ENCODE assay signal across 1 cellular context in the genomic region with DNA sequence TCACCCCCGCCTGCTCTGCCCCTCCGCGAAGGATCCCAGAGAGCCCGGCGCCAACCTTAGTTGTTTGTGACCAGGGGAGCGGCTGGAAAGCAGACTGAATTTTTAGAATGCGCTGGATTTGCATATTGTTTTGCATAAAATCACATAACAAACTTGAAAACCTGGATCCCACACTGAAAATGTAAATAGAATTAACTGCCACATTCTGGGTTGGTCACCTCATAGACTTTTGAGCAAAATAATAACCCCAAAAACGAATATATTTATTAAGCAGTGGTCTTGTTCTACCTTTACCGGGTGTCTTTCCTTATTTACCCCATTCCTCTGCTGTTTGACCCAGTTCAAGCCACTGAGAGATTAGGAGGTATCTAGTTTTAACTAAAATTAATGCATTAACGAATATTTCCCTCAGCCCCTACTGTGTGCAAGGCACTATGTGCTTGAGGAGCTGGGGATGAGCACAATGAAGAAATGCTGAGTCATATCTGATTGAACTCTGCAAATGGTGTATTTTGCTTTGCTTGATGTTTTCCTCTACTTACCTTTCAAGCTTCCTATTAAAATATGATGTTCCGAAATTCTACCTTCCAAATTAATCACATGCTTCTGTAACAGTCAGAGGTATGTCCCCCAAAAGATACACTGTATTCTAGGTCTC.
TF ChIP-seq lines count a peak whose summit lies in the region.

No MANE protein-coding gene starts in this region.

TF ChIP-seq in K562, 482 proteins besides CTCF, POLR2A, EP300 and RAD21 (continued from another document and continues in another):
- TF ChIP-seq, protein P1, sequence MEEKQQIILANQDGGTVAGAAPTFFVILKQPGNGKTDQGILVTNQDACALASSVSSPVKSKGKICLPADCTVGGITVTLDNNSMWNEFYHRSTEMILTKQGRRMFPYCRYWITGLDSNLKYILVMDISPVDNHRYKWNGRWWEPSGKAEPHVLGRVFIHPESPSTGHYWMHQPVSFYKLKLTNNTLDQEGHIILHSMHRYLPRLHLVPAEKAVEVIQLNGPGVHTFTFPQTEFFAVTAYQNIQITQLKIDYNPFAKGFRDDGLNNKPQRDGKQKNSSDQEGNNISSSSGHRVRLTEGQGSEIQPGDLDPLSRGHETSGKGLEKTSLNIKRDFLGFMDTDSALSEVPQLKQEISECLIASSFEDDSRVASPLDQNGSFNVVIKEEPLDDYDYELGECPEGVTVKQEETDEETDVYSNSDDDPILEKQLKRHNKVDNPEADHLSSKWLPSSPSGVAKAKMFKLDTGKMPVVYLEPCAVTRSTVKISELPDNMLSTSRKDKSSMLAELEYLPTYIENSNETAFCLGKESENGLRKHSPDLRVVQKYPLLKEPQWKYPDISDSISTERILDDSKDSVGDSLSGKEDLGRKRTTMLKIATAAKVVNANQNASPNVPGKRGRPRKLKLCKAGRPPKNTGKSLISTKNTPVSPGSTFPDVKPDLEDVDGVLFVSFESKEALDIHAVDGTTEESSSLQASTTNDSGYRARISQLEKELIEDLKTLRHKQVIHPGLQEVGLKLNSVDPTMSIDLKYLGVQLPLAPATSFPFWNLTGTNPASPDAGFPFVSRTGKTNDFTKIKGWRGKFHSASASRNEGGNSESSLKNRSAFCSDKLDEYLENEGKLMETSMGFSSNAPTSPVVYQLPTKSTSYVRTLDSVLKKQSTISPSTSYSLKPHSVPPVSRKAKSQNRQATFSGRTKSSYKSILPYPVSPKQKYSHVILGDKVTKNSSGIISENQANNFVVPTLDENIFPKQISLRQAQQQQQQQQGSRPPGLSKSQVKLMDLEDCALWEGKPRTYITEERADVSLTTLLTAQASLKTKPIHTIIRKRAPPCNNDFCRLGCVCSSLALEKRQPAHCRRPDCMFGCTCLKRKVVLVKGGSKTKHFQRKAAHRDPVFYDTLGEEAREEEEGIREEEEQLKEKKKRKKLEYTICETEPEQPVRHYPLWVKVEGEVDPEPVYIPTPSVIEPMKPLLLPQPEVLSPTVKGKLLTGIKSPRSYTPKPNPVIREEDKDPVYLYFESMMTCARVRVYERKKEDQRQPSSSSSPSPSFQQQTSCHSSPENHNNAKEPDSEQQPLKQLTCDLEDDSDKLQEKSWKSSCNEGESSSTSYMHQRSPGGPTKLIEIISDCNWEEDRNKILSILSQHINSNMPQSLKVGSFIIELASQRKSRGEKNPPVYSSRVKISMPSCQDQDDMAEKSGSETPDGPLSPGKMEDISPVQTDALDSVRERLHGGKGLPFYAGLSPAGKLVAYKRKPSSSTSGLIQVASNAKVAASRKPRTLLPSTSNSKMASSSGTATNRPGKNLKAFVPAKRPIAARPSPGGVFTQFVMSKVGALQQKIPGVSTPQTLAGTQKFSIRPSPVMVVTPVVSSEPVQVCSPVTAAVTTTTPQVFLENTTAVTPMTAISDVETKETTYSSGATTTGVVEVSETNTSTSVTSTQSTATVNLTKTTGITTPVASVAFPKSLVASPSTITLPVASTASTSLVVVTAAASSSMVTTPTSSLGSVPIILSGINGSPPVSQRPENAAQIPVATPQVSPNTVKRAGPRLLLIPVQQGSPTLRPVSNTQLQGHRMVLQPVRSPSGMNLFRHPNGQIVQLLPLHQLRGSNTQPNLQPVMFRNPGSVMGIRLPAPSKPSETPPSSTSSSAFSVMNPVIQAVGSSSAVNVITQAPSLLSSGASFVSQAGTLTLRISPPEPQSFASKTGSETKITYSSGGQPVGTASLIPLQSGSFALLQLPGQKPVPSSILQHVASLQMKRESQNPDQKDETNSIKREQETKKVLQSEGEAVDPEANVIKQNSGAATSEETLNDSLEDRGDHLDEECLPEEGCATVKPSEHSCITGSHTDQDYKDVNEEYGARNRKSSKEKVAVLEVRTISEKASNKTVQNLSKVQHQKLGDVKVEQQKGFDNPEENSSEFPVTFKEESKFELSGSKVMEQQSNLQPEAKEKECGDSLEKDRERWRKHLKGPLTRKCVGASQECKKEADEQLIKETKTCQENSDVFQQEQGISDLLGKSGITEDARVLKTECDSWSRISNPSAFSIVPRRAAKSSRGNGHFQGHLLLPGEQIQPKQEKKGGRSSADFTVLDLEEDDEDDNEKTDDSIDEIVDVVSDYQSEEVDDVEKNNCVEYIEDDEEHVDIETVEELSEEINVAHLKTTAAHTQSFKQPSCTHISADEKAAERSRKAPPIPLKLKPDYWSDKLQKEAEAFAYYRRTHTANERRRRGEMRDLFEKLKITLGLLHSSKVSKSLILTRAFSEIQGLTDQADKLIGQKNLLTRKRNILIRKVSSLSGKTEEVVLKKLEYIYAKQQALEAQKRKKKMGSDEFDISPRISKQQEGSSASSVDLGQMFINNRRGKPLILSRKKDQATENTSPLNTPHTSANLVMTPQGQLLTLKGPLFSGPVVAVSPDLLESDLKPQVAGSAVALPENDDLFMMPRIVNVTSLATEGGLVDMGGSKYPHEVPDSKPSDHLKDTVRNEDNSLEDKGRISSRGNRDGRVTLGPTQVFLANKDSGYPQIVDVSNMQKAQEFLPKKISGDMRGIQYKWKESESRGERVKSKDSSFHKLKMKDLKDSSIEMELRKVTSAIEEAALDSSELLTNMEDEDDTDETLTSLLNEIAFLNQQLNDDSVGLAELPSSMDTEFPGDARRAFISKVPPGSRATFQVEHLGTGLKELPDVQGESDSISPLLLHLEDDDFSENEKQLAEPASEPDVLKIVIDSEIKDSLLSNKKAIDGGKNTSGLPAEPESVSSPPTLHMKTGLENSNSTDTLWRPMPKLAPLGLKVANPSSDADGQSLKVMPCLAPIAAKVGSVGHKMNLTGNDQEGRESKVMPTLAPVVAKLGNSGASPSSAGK (IDR thresholded peaks at IDR 0.05): no peak
- TF ChIP-seq BRCA1 (IDR thresholded peaks at IDR 0.05) (no peak), BRCA1 (CRISPR knock-in tag; IDR thresholded peaks at IDR 0.05) (no peak), ERF (CRISPR knock-in tag; IDR thresholded peaks at IDR 0.05) (no peak), CTBP1 (IDR thresholded peaks at IDR 0.05; ENCODE audit: borderline replicate concordance) (no peak), MAFK (IDR thresholded peaks at IDR 0.05; ENCODE audit: low read length) (peak; percentile 91), TRIM24 (IDR thresholded peaks at IDR 0.05) (no peak), ZNF436 (CRISPR knock-in tag; IDR thresholded peaks at IDR 0.05) (no peak), FOXJ2 (tag; IDR thresholded peaks at IDR 0.05) (no peak), KHSRP (IDR thresholded peaks at IDR 0.05) (no peak), MYBL2 (IDR thresholded peaks at IDR 0.05; ENCODE audit: low read depth) (no peak), MYBL2 (CRISPR knock-in tag; IDR thresholded peaks at IDR 0.05; ENCODE audit: borderline replicate concordance) (no peak), COPS2 (conservative IDR thresholded peaks at IDR 0.05) (no peak), SAFB2 (IDR thresholded peaks at IDR 0.05; ENCODE audit: borderline replicate concordance, low read depth, low read length, severe bottlenecking) (no peak), TCF7 (IDR thresholded peaks at IDR 0.05; ENCODE audit: borderline replicate concordance) (no peak), U2AF1 (optimal IDR thresholded peaks at IDR 0.05; ENCODE audit: low read depth, low read length) (peak; percentile 3), ZNF316 (IDR thresholded peaks at IDR 0.05) (peak; percentile 98), GABPB1 (CRISPR knock-in tag; IDR thresholded peaks at IDR 0.05) (no peak), HDAC8 (tag; IDR thresholded peaks at IDR 0.05) (no peak), SMARCA4 (IDR thresholded peaks at IDR 0.05) (peak; percentile 48; the same call in 1 of the 2 replicates), IRF2 (CRISPR knock-in tag; IDR thresholded peaks at IDR 0.05) (no peak), MEF2D (tag; conservative IDR thresholded peaks at IDR 0.05; ENCODE audit: low read depth) (no peak), POLR2G (IDR thresholded peaks at IDR 0.05; ENCODE audit: low read depth, low read length) (no peak), MAFG (tag; conservative IDR thresholded peaks at IDR 0.05) (peak; percentile 95), SRSF1 (IDR thresholded peaks at IDR 0.05; ENCODE audit: low read depth, low read length) (no peak), ZNF282 (CRISPR knock-in tag; IDR thresholded peaks at IDR 0.05) (no peak), IFI16 (CRISPR knock-in tag; IDR thresholded peaks at IDR 0.05) (no peak), THRAP3 (IDR thresholded peaks at IDR 0.05; ENCODE audit: borderline replicate concordance) (no peak), ZNF133 (CRISPR knock-in tag; IDR thresholded peaks at IDR 0.05) (no peak), GTF2F1 (IDR thresholded peaks at IDR 0.05; ENCODE audit: low read depth, low read length) (no peak), BACH1 (tag; IDR thresholded peaks at IDR 0.05) (peak; percentile 80), ZBTB17 (CRISPR knock-in tag; IDR thresholded peaks at IDR 0.05) (no peak), SMARCA5 (IDR thresholded peaks at IDR 0.05) (no peak), ETV5 (CRISPR knock-in tag; IDR thresholded peaks at IDR 0.05; ENCODE audit: low read depth) (no peak), ZNF3 (CRISPR knock-in tag; IDR thresholded peaks at IDR 0.05) (no peak), POLR2B (IDR thresholded peaks at IDR 0.05; ENCODE audit: low read depth, partially characterized antibody) (no peak), CREB1 (IDR thresholded peaks at IDR 0.05) (no peak), CREB1 (CRISPR knock-in tag; IDR thresholded peaks at IDR 0.05) (no peak), HOXB6 (CRISPR knock-in tag; IDR thresholded peaks at IDR 0.05; ENCODE audit: borderline replicate concordance) (no peak), ZKSCAN1 (IDR thresholded peaks at IDR 0.05; ENCODE audit: low read depth, low read length) (peak; percentile 95)
- TF ChIP-seq, protein P2, sequence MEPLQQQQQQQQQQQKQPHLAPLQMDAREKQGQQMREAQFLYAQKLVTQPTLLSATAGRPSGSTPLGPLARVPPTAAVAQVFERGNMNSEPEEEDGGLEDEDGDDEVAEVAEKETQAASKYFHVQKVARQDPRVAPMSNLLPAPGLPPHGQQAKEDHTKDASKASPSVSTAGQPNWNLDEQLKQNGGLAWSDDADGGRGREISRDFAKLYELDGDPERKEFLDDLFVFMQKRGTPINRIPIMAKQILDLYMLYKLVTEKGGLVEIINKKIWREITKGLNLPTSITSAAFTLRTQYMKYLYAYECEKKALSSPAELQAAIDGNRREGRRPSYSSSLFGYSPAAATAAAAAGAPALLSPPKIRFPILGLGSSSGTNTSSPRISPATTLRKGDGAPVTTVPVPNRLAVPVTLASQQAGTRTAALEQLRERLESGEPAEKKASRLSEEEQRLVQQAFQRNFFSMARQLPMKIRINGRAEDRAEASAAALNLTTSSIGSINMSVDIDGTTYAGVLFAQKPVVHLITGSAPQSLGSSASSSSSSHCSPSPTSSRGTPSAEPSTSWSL (CRISPR knock-in tag; IDR thresholded peaks at IDR 0.05; ENCODE audit: borderline replicate concordance): no peak
- TF ChIP-seq, protein P3, sequence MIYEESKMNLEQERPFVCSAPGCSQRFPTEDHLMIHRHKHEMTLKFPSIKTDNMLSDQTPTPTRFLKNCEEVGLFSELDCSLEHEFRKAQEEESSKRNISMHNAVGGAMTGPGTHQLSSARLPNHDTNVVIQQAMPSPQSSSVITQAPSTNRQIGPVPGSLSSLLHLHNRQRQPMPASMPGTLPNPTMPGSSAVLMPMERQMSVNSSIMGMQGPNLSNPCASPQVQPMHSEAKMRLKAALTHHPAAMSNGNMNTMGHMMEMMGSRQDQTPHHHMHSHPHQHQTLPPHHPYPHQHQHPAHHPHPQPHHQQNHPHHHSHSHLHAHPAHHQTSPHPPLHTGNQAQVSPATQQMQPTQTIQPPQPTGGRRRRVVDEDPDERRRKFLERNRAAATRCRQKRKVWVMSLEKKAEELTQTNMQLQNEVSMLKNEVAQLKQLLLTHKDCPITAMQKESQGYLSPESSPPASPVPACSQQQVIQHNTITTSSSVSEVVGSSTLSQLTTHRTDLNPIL (CRISPR knock-in tag; IDR thresholded peaks at IDR 0.05): no peak
- TF ChIP-seq, protein P4, sequence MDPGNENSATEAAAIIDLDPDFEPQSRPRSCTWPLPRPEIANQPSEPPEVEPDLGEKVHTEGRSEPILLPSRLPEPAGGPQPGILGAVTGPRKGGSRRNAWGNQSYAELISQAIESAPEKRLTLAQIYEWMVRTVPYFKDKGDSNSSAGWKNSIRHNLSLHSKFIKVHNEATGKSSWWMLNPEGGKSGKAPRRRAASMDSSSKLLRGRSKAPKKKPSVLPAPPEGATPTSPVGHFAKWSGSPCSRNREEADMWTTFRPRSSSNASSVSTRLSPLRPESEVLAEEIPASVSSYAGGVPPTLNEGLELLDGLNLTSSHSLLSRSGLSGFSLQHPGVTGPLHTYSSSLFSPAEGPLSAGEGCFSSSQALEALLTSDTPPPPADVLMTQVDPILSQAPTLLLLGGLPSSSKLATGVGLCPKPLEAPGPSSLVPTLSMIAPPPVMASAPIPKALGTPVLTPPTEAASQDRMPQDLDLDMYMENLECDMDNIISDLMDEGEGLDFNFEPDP (CRISPR knock-in tag; IDR thresholded peaks at IDR 0.05): no peak
- TF ChIP-seq, protein P5, sequence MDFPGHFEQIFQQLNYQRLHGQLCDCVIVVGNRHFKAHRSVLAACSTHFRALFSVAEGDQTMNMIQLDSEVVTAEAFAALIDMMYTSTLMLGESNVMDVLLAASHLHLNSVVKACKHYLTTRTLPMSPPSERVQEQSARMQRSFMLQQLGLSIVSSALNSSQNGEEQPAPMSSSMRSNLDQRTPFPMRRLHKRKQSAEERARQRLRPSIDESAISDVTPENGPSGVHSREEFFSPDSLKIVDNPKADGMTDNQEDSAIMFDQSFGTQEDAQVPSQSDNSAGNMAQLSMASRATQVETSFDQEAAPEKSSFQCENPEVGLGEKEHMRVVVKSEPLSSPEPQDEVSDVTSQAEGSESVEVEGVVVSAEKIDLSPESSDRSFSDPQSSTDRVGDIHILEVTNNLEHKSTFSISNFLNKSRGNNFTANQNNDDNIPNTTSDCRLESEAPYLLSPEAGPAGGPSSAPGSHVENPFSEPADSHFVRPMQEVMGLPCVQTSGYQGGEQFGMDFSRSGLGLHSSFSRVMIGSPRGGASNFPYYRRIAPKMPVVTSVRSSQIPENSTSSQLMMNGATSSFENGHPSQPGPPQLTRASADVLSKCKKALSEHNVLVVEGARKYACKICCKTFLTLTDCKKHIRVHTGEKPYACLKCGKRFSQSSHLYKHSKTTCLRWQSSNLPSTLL (IDR thresholded peaks at IDR 0.05): no peak
- TF ChIP-seq, protein P6, sequence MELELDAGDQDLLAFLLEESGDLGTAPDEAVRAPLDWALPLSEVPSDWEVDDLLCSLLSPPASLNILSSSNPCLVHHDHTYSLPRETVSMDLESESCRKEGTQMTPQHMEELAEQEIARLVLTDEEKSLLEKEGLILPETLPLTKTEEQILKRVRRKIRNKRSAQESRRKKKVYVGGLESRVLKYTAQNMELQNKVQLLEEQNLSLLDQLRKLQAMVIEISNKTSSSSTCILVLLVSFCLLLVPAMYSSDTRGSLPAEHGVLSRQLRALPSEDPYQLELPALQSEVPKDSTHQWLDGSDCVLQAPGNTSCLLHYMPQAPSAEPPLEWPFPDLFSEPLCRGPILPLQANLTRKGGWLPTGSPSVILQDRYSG (tag; conservative IDR thresholded peaks at IDR 0.05; ENCODE audit: low read depth): no peak
- TF ChIP-seq, protein P7, sequence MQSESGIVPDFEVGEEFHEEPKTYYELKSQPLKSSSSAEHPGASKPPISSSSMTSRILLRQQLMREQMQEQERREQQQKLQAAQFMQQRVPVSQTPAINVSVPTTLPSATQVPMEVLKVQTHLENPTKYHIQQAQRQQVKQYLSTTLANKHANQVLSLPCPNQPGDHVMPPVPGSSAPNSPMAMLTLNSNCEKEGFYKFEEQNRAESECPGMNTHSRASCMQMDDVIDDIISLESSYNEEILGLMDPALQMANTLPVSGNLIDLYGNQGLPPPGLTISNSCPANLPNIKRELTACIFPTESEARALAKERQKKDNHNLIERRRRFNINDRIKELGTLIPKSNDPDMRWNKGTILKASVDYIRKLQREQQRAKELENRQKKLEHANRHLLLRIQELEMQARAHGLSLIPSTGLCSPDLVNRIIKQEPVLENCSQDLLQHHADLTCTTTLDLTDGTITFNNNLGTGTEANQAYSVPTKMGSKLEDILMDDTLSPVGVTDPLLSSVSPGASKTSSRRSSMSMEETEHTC (IDR thresholded peaks at IDR 0.05): no peak
